Comparison of ENCODE assay signal across 20 cellular contexts in the genomic region with DNA sequence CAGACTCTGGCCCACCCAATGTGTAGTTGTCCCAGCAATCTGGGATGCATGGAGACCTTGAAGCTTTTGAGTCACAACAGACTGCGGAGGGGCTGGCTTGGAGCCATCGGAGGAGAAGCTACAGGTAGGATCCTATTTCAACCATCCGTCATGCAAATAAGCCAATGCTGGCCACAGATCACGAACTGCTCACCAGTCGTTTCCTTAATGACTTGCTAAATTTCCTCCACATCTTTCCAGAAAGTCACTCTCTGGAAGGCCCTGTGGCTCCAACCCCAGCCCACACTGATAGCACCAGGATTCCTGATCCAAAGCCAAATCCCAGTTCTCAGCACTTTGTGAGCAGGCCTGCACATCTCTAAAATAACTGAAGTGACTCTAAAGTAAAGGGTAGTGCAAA.
DNase-seq lines count a peak whose midpoint lies in the region; ATAC-seq and TF ChIP-seq lines count a peak whose summit lies in the region.
"Had no signal": no experiment of that assay in that cellular context is flagged by ENCODE, and none has a peak within 500 bp of the region (broad histone marks: within the 10 kb centered on the region; RNA-seq: fewer than 3 reads in every experiment).

No MANE protein-coding gene starts in this region.

- no peak overlapping the region for H3K27ac ChIP-seq in HEK293 (ENCODE audit: extremely low read depth, low read depth, low read length)
- H3K27ac ChIP-seq: heart right ventricle had no signal

- POLR2A ChIA-PET in HEK293 (lab: Yijun Ruan, JAX): no interaction called here

- intact Hi-C loops in left cardiac atrium (cut with DNase I): no loop called here

- no peaks in the 10 kb centered on the region for H3K4me1 ChIP-seq in HEK293 (ENCODE audit: control insufficient read depth, insufficient read depth, low read length)

- TF ChIP-seq CTCF in HEK293 (tag by site-specific recombination; IDR thresholded peaks at IDR 0.05): no peak

- no peak overlapping the region for H3K4me3 ChIP-seq in HEK293 (ENCODE audit: low read depth, low read length)
- H3K4me3 ChIP-seq: heart right ventricle had no signal

- DNase-seq in ELF-1 (ENCODE audit: low read depth, low spot score) (peak; percentile 4), NCI-H69 (lab: John Stamatoyannopoulos, UW) (peak; percentile 71), left cardiac atrium (no peak), A172 (ENCODE audit: low spot score) (no peak)
- DNase-seq: activated CD8-positive, alpha-beta memory T cell treated with anti-CD3 and anti-CD28 coated beads, Interleukin-2, amount 50 U/mL, for 48 hours; anterior cingulate cortex; C1 segment of cervical spinal cord; Calu3; heart right ventricle; IMR-90; NCI-H2107; OCI-M1; substantia nigra; T-helper 9 cell had no signal

- H3K36me3 ChIP-seq in HEK293 (ENCODE audit: control insufficient read depth in 2 of 2, insufficient read depth in 1 of 2, low read length in 2 of 2): no peaks in the 10 kb centered on the region
- H3K36me3 ChIP-seq: heart right ventricle had no signal

- ATAC-seq in left cardiac atrium: peak; percentile 47 to 79
- ATAC-seq in GM18909 (IDR thresholded peaks at IDR 0.05; ENCODE audit: poor library complexity, unreplicated experiment): no peak
- ATAC-seq in GM21390 (IDR thresholded peaks at IDR 0.05; ENCODE audit: unreplicated experiment): no peak
- ATAC-seq: activated T-helper 17 cell treated with anti-CD3 and anti-CD28 coated beads, Interleukin-2, amount 50 U/mL, for 72 hours; natural killer cell treated with Interleukin-12 subunit alpha and Interleukin-12 subunit beta and Interleukin-15 and Interleukin-18, amount 100 ng/mL, for 72 hours; stimulated activated effector memory CD8-positive, alpha-beta T cell treated with anti-CD3 and anti-CD28 coated beads, Interleukin-12 subunit alpha, Interleukin-12 subunit beta, amount 100 ng/mL, for 72 hours had no signal

- CTCF ChIA-PET in HEK293 (lab: Yijun Ruan, JAX): no interaction called here

- no peaks in the 10 kb centered on the region for H3K9me3 ChIP-seq in HEK293 (ENCODE audit: control insufficient read depth, insufficient read depth, low read depth, low read length)
- H3K9me3 ChIP-seq: heart right ventricle had no signal

TF ChIP-seq in HEK293, 187 proteins besides CTCF, POLR2A, EP300 and RAD21:
- TF ChIP-seq SCRT2 (tag by site-specific recombination; IDR thresholded peaks at IDR 0.05) (peak; percentile 49; the same call in 1 of the 2 replicates), ZNF341 (tag by site-specific recombination; IDR thresholded peaks at IDR 0.05; ENCODE audit: low read depth) (no peak)
- TF ChIP-seq, protein P1, sequence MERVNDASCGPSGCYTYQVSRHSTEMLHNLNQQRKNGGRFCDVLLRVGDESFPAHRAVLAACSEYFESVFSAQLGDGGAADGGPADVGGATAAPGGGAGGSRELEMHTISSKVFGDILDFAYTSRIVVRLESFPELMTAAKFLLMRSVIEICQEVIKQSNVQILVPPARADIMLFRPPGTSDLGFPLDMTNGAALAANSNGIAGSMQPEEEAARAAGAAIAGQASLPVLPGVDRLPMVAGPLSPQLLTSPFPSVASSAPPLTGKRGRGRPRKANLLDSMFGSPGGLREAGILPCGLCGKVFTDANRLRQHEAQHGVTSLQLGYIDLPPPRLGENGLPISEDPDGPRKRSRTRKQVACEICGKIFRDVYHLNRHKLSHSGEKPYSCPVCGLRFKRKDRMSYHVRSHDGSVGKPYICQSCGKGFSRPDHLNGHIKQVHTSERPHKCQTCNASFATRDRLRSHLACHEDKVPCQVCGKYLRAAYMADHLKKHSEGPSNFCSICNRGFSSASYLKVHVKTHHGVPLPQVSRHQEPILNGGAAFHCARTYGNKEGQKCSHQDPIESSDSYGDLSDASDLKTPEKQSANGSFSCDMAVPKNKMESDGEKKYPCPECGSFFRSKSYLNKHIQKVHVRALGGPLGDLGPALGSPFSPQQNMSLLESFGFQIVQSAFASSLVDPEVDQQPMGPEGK (tag by site-specific recombination; IDR thresholded peaks at IDR 0.05): no peak
TF ChIP-seq in HEK293: peak in this region for 1.

Comparison
In these comparisons a context has a peak if more than half of its experiments do, and no peak if none do; other contexts are left out.
1. DNase-seq: peak in ELF-1 (single experiment) and NCI-H69 (single experiment); none in left cardiac atrium (single experiment) and A172 (single experiment).
2. ATAC-seq: peak in left cardiac atrium (2 of 2); none in GM18909 (single experiment) and GM21390 (single experiment).